Comparison of ENCODE assay signal across 11 cellular contexts in genomic region chr10:88586462-88586861, GRCh38. TPM values are rescaled to one million over a fixed set of nuclear protein-coding genes. Genes with fewer than 3 reads are reported as not detected.
"Had no signal": no experiment of that assay in that cellular context is flagged by ENCODE, and none has a peak within 500 bp of the region (broad histone marks: within the 10 kb centered on the region; RNA-seq: fewer than 3 reads in every experiment).

Gene LIPJ, plus strand, starts transcription at chr10:88586762. Its CDS starts 3,926 bp downstream, at chr10:88590688.

- FAIRE-seq: H1 had no signal

- DNase-seq: GM23248, GOT3, H7, H9, HCEC 1CT, HFFc6 had no signal

- H3K27ac Mint-ChIP-seq: GM23338, H9, HFFc6 had no signal

- H3K9me3 ChIP-seq: HAP-1 had no signal

- H3K27ac ChIP-seq: GM23248 had no signal

- ATAC-seq: GM23338, HCT116 had no signal

- H3K4me3 Mint-ChIP-seq: GM23338, H9, HFFc6 had no signal

- H3K9me3 Mint-ChIP-seq: GM23338, H9, HFFc6 had no signal

RNA-seq across cellular contexts. Expression of gene LIPJ, which starts in this region (rescaled TPM):
- total RNA-seq: GM23248, H1, H4, H7, H9, HFFc6 had no signal
